27 cellular contexts compared by ENCODE assay signal in genomic region chr6:46366190-46366900, GRCh38.
"Had no signal": no experiment of that assay in that cellular context is flagged by ENCODE, and none has a peak within 500 bp of the region (broad histone marks: within the 10 kb centered on the region; RNA-seq: fewer than 3 reads in every experiment).

No MANE protein-coding gene starts in this region.

- H3K9me3 ChIP-seq: adrenal gland, body of pancreas, colonic mucosa, esophagus squamous epithelium had no signal

- DNase-seq: activated CD4-positive, alpha-beta memory T cell treated with anti-CD3 and anti-CD28 coated beads for 36 hours; activated CD4-positive, alpha-beta T cell treated with anti-CD3 and anti-CD28 coated beads for 36 hours; activated CD4-positive, alpha-beta T cell treated with anti-CD3 and anti-CD28 coated beads, Interleukin-2, amount 10 ng/mL, durations not matched to agents 24 days and 14 days; activated CD4-positive, CD25-positive, alpha-beta regulatory T cell; activated CD4-positive, CD25-positive, alpha-beta regulatory T cell treated with anti-CD3 and anti-CD28 coated beads, Interleukin-2, amount 50 U/mL, for 72 hours; activated CD8-positive, alpha-beta memory T cell treated with anti-CD3 and anti-CD28 coated beads, Interleukin-2, amount 10 ng/mL, durations not matched to agents 7 days and 5 days; activated CD8-positive, alpha-beta memory T cell treated with anti-CD3 and anti-CD28 coated beads, Interleukin-2, amount 50 U/mL, for 4 hours; activated CD8-positive, alpha-beta T cell treated with anti-CD3 and anti-CD28 coated beads, Interleukin-2, amount 10 ng/mL, durations not matched to agents 7 days and 5 days; activated effector memory CD4-positive, alpha-beta T cell treated with anti-CD3 and anti-CD28 coated beads, Interleukin-2, amount 50 U/mL, for 16 hours; activated naive CD4-positive, alpha-beta T cell treated with anti-CD3 and anti-CD28 coated beads for 36 hours; activated naive CD8-positive, alpha-beta T cell treated with anti-CD3 and anti-CD28 coated beads for 36 hours; activated naive CD8-positive, alpha-beta T cell treated with anti-CD3 and anti-CD28 coated beads, Interleukin-2, amount 50 U/mL, for 24 hours; activated T-cell treated with anti-CD3 and anti-CD28 coated beads, Interleukin-2, amount 50 U/mL, for 1 hour; activated T-cell treated with anti-CD3 and anti-CD28 coated beads, Interleukin-2, amount 50 U/mL, for 48 hours; adrenal gland; amygdala; aorta; body of pancreas; caudate nucleus; cerebellar nuclear complex; colonic mucosa; effector CD8-positive, alpha-beta T cell; endodermal cell; erythroblast; esophagus squamous epithelium; head of caudate nucleus; T-helper 2 cell had no signal

- ATAC-seq: activated CD4-positive, alpha-beta T cell treated with anti-CD3 and anti-CD28 coated beads for 36 hours; activated CD8-positive, alpha-beta memory T cell treated with anti-CD3 and anti-CD28 coated beads, Interleukin-2, amount 10 ng/mL, durations not matched to agents 7 days and 5 days; activated CD8-positive, alpha-beta T cell treated with anti-CD3 and anti-CD28 coated beads, Interleukin-2, amount 10 ng/mL, durations not matched to agents 7 days and 5 days; activated naive CD8-positive, alpha-beta T cell treated with anti-CD3 and anti-CD28 coated beads, Interleukin-2, amount 50 U/mL, for 24 hours; body of pancreas had no signal

- H3K36me3 ChIP-seq: adrenal gland, colonic mucosa, esophagus squamous epithelium had no signal

- H3K4me3 ChIP-seq: adrenal gland, body of pancreas, colonic mucosa, esophagus squamous epithelium had no signal

- H3K4me1 ChIP-seq: adrenal gland, body of pancreas, colonic mucosa, esophagus squamous epithelium had no signal

- H3K27me3 ChIP-seq: adrenal gland, body of pancreas, colonic mucosa, esophagus squamous epithelium had no signal

- H3K27ac ChIP-seq: adrenal gland, body of pancreas, colonic mucosa, esophagus squamous epithelium had no signal
